20 cellular contexts compared by ENCODE assay signal in genomic region chr16:3841729-3842508, GRCh38. TPM values are rescaled to one million over a fixed set of nuclear protein-coding genes. Genes with fewer than 3 reads are reported as not detected.
DNase-seq lines count a peak whose midpoint lies in the region; ATAC-seq, FAIRE-seq and TF ChIP-seq lines count a peak whose summit lies in the region.
"Had no signal": no experiment of that assay in that cellular context is flagged by ENCODE, and none has a peak within 500 bp of the region (broad histone marks: within the 10 kb centered on the region; RNA-seq: fewer than 3 reads in every experiment).

No MANE protein-coding gene starts in this region.

- peak overlapping the region; percentile 41 for H3K4me3 Mint-ChIP-seq in WTC11
- H3K4me3 Mint-ChIP-seq in naive thymus-derived CD8-positive, alpha-beta T cell: peak overlapping the region in 7 of 10 donors; percentile 18 to 58 (median 36)

- H3K9me3 Mint-ChIP-seq in WTC11: no peaks in the 10 kb centered on the region
- H3K9me3 Mint-ChIP-seq in naive thymus-derived CD8-positive, alpha-beta T cell: no peaks in the 10 kb centered on the region

- 77% methylated on average over 7 of the region's 10 CpGs for WGBS in HUES64

- H3K27me3 Mint-ChIP-seq in WTC11 (ENCODE audit: low read depth): no peaks in the 10 kb centered on the region
- no peaks in the 10 kb centered on the region for H3K27me3 Mint-ChIP-seq in naive thymus-derived CD8-positive, alpha-beta T cell

- peak overlapping the region; percentile 44; the same call in 1 of the 2 replicates for H3K27ac ChIP-seq in HUES64 (ENCODE audit: low read depth, low read length)
- H3K27ac ChIP-seq: epithelial cell of prostate, transverse colon had no signal

- H3K9me3 ChIP-seq in HUES64 (ENCODE audit: insufficient read depth, low read depth, low read length): no peaks in the 10 kb centered on the region
- H3K9me3 ChIP-seq: BE2C, gastrocnemius medialis, spleen, transverse colon had no signal

- H3K36me3 Mint-ChIP-seq in WTC11: peaks cover 6% of the 10 kb centered on the region; the same call in 1 of the 2 replicates
- H3K36me3 Mint-ChIP-seq in naive thymus-derived CD8-positive, alpha-beta T cell: peaks cover 0 to 43% (median 5%) of the 10 kb centered on the region in 3 donors

- peaks cover 48% of the 10 kb centered on the region for H3K4me1 Mint-ChIP-seq in WTC11
- peaks cover 24 to 81% (median 64%) of the 10 kb centered on the region in 4 donors for H3K4me1 Mint-ChIP-seq in naive thymus-derived CD8-positive, alpha-beta T cell

- POLR2A ChIA-PET in WTC11 (lab: Charles Lee): no interaction called here
- POLR2A ChIA-PET in naive thymus-derived CD8-positive, alpha-beta T cell (lab: Charles Lee): no interaction called here

- peak; percentile 79 for FAIRE-seq in GM19239 (lab: Jason Lieb, UNC)
- FAIRE-seq: astrocyte had no signal

- ATAC-seq in WTC11 (no peak), HG02970 (IDR thresholded peaks at IDR 0.05; ENCODE audit: low FRiP score, unreplicated experiment) (no peak), GM19324 (IDR thresholded peaks at IDR 0.05; ENCODE audit: low FRiP score, unreplicated experiment) (no peak)
- no peak for ATAC-seq in naive thymus-derived CD8-positive, alpha-beta T cell
- ATAC-seq: gastrocnemius medialis had no signal

- peaks cover 24% of the 10 kb centered on the region for H3K4me1 ChIP-seq in HUES64 (ENCODE audit: insufficient read depth, low read length)
- H3K4me1 ChIP-seq: BE2C had no signal

- peak overlapping the region; percentile 65 for H3K27ac Mint-ChIP-seq in WTC11
- H3K27ac Mint-ChIP-seq in naive thymus-derived CD8-positive, alpha-beta T cell: peak overlapping the region in 6 of 10 donors; percentile 4 to 83 (median 57)

- peaks cover 10% of the 10 kb centered on the region; the same call in 1 of the 2 replicates for H3K36me3 ChIP-seq in HUES64 (ENCODE audit: insufficient read depth, low read length)
- H3K36me3 ChIP-seq: gastrocnemius medialis, transverse colon had no signal

- no peak for TF ChIP-seq CTCF in WTC11 (IDR thresholded peaks at IDR 0.05)

- no peak overlapping the region for H3K9ac ChIP-seq in HUES64 (ENCODE audit: low read depth, low read length)

- no peak overlapping the region for H3K4me3 ChIP-seq in HUES64 (ENCODE audit: low read length)
- H3K4me3 ChIP-seq: gastrocnemius medialis, spleen, transverse colon had no signal

- H3K27me3 ChIP-seq in HUES64 (ENCODE audit: insufficient read depth, low read length): no peaks in the 10 kb centered on the region
- H3K27me3 ChIP-seq: BE2C, gastrocnemius medialis, spleen, transverse colon had no signal

- peak; percentile 26 for DNase-seq in GM19239 (ENCODE audit: insufficient read length, low spot score)
- DNase-seq in WTC11 (ENCODE audit: low spot score): no peak
- no peak for DNase-seq in naive thymus-derived CD8-positive, alpha-beta T cell
- DNase-seq in superior temporal gyrus (ENCODE audit: extremely low spot score): no peak
- DNase-seq: activated CD4-positive, alpha-beta T cell treated with anti-CD3 and anti-CD28 coated beads for 48 hours; activated naive CD4-positive, alpha-beta T cell treated with Interleukin-2 at 50 U/mL for 16 hours; BE2C; cortex of kidney; gastrocnemius medialis; HCEC 1CT; NCI-H226; SIG-M5; spleen; T-helper 9 cell; transverse colon had no signal

- CTCF ChIA-PET in WTC11 (lab: Charles Lee): interaction anchor here (0.9 kb wide), 1 partner anchor 10 kb away, joined by 3 read pairs; no protein-coding TSS in a partner anchor

TF ChIP-seq in WTC11, 78 proteins besides CTCF, POLR2A, EP300 and RAD21:
- TF ChIP-seq ZNF425 (CRISPR knock-in tag; conservative IDR thresholded peaks at IDR 0.05) (no peak), ZMAT4 (CRISPR knock-in tag; IDR thresholded peaks at IDR 0.05) (no peak), HMGXB4 (CRISPR knock-in tag; IDR thresholded peaks at IDR 0.05) (no peak), PREB (CRISPR knock-in tag; IDR thresholded peaks at IDR 0.05; ENCODE audit: borderline replicate concordance) (no peak), NR1H2 (CRISPR knock-in tag; IDR thresholded peaks at IDR 0.05) (no peak), EMX1 (CRISPR knock-in tag; IDR thresholded peaks at IDR 0.05) (no peak), NFE2L1 (CRISPR knock-in tag; IDR thresholded peaks at IDR 0.05) (no peak), ATF2 (CRISPR knock-in tag; IDR thresholded peaks at IDR 0.05; ENCODE audit: borderline replicate concordance, low read depth) (no peak)

RNA-seq across cellular contexts. Expression of gene CREBBP, which starts 38.6 kb away (rescaled TPM):
- polyA plus RNA-seq in HUES64 (2013, experiment 1 of 2): 29.1 TPM
- polyA plus RNA-seq in HUES64 (2013, experiment 2 of 2): 27.1 TPM
- total RNA-seq in WTC11 (2021): 46.3 to 53.4 TPM (median 49.6 TPM) in 3 replicates
- total RNA-seq in naive thymus-derived CD8-positive, alpha-beta T cell: 100 to 1,000 TPM; 153 to 167 TPM
- 10 to 100 TPM in 1 of 3 donors, 1 to 10 TPM in 2; 2.9 to 12.0 (median 6.4) TPM for polyA plus RNA-seq in naive thymus-derived CD8-positive, alpha-beta T cell
